In genomic region chr12:53219956-53220856, GRCh38 we compare ENCODE assay signal across 8 cellular contexts. TPM values are rescaled to one million over a fixed set of nuclear protein-coding genes. Genes with fewer than 3 reads are reported as not detected.
DNase-seq lines count a peak whose midpoint lies in the region; ATAC-seq and TF ChIP-seq lines count a peak whose summit lies in the region.

No MANE protein-coding gene starts in this region.

- H3K9ac ChIP-seq in neural progenitor cell: no peak overlapping the region

- no peak overlapping the region for H3K27ac Mint-ChIP-seq in neural progenitor cell

- H4K20me1 ChIP-seq in neural progenitor cell (ENCODE audit: low read depth): peaks cover 4% of the 10 kb centered on the region

- H3K4me3 ChIP-seq in A673 (ENCODE audit: low read depth, low read length, poor library complexity, severe bottlenecking): peak overlapping the region; percentile 64
- H3K4me3 ChIP-seq in Panc1 (ENCODE audit: low read depth in 2 of 2, low read length in 2 of 2): peak overlapping the region; percentile 68 to 79
- peak overlapping the region; percentile 75 for H3K4me3 ChIP-seq in fibroblast of villous mesenchyme (ENCODE audit: low read depth, low read length)
- peak overlapping the region; percentile 51 for H3K4me3 ChIP-seq in neural progenitor cell
- H3K4me3 ChIP-seq in testis: peak overlapping the region; percentile 54 to 59

- peaks cover 83% of the 10 kb centered on the region for H3F3A ChIP-seq in neural progenitor cell (ENCODE audit: low read depth)

- H3K9me3 Mint-ChIP-seq in neural progenitor cell: no peaks in the 10 kb centered on the region

- POLR2A ChIA-PET in A673 (lab: Charles Lee; ENCODE audit: low non-redundant PET): interaction anchor here (0.6 kb wide), 1 partner anchor 55 kb away, joined by 3 read pairs; no protein-coding TSS in a partner anchor
- POLR2A ChIA-PET in Panc1 (lab: Charles Lee): interaction anchor here (0.7 to 1.1 kb wide), 2 partner anchors 21 to 40 kb away, joined by 5 to 17 read pairs; partner anchors contain the start of genes CSAD and ZNF740

- 0 to 1% methylated on average over 34 to 57 of the region's 57 CpGs for WGBS in testis, 2 donors

- peak; percentile 88 for DNase-seq in A673 (ENCODE audit: low spot score)
- DNase-seq in Panc1 (ENCODE audit: low read depth, low spot score): peak; percentile 72
- peak; percentile 59 for DNase-seq in activated gamma-delta T cell (lab: John Stamatoyannopoulos, UW)
- peak; percentile 82 for DNase-seq in fibroblast of villous mesenchyme (ENCODE audit: low read depth)
- DNase-seq in neural progenitor cell (ENCODE audit: low spot score): peak; percentile 80
- peak; percentile 63 for DNase-seq in testis

- intact Hi-C loops in A673 (cut with micrococcal nuclease; ENCODE audit: unreplicated experiment): loop anchor here (5.0 kb wide), 1 partner anchor 47 kb away; the partner anchor contains the start of gene ESPL1
- intact Hi-C loops in Panc1 (cut with micrococcal nuclease; ENCODE audit: unreplicated experiment): loop anchor here (5.0 kb wide), 1 partner anchor 32 kb away; a partner anchor contains a TSS
- intact Hi-C loops in testis (cut with DNase I; ENCODE audit: low total_unique reads): loop anchor here (5.0 to 10.0 kb wide), 2 partner anchors 32 to 55 kb away; a partner anchor contains a TSS

- in situ Hi-C loops in Panc1 (cut with HindIII; ENCODE audit: low pct_unique_long_range_greater_than_20kb, low sequenced_read_pairs): no loop called here

- H3K4me1 ChIP-seq in A673 (ENCODE audit: insufficient read depth, low read length, poor library complexity, severe bottlenecking) (peaks cover 65% of the 10 kb centered on the region), Panc1 (ENCODE audit: control insufficient read depth, insufficient read depth, low read length) (peaks cover 65% of the 10 kb centered on the region), neural progenitor cell (peaks cover 68% of the 10 kb centered on the region), testis (peaks cover 22% of the 10 kb centered on the region)

- no peaks in the 10 kb centered on the region for H3K36me3 ChIP-seq in A673 (ENCODE audit: insufficient read depth, low read length, poor library complexity, severe bottlenecking)
- H3K36me3 ChIP-seq in Panc1 (ENCODE audit: control insufficient read depth, insufficient read depth, low read length): no peaks in the 10 kb centered on the region
- no peaks in the 10 kb centered on the region for H3K36me3 ChIP-seq in neural progenitor cell
- no peaks in the 10 kb centered on the region for H3K36me3 ChIP-seq in testis (ENCODE audit: low read depth, missing control alignments)

- H3K9me3 ChIP-seq in A673 (ENCODE audit: low read depth, low read length, poor library complexity, severe bottlenecking): no peaks in the 10 kb centered on the region
- no peaks in the 10 kb centered on the region for H3K9me3 ChIP-seq in Panc1 (ENCODE audit: control insufficient read depth, insufficient read depth, low read depth, low read length)
- H3K9me3 ChIP-seq in neural progenitor cell (ENCODE audit: low read depth): no peaks in the 10 kb centered on the region
- H3K9me3 ChIP-seq in testis: no peaks in the 10 kb centered on the region

- H3K27ac ChIP-seq in A673 (ENCODE audit: low read depth, low read length, poor library complexity, severe bottlenecking) (peak overlapping the region; percentile 75), Panc1 (ENCODE audit: low read length) (peak overlapping the region; percentile 84), neural progenitor cell (no peak overlapping the region), testis (peak overlapping the region; percentile 83 to 95)

- H3K4me3 Mint-ChIP-seq in neural progenitor cell: peak overlapping the region; percentile 91

- peak overlapping the region; percentile 3 for H2AFZ ChIP-seq in neural progenitor cell (replicated peaks)

- ATAC-seq in GM18873 (IDR thresholded peaks at IDR 0.05; ENCODE audit: low FRiP score, unreplicated experiment) (peak; percentile 30), HG03159 (IDR thresholded peaks at IDR 0.05; ENCODE audit: unreplicated experiment) (peak; percentile 36), Panc1 (peak; percentile 62)

- TF ChIP-seq POLR2A in testis (IDR thresholded peaks at IDR 0.05): no peak

- H3K36me3 Mint-ChIP-seq in neural progenitor cell: no peaks in the 10 kb centered on the region

- CTCF ChIA-PET in A673 (lab: Charles Lee) (interaction anchor here (1.1 kb wide), 2 partner anchors 8 to 101 kb away, joined by 4 to 6 read pairs; partner anchors contain the start of gene AAAS), Panc1 (lab: Charles Lee) (interaction anchor here (0.6 to 1.1 kb wide), 6 partner anchors 14 to 101 kb away, joined by 3 to 4 read pairs (median 3); partner anchors contain the start of gene AAAS)

- H3K27me3 ChIP-seq in A673 (replicated peaks; ENCODE audit: insufficient read depth, low read depth, low read length, poor library complexity) (no peaks in the 10 kb centered on the region), Panc1 (ENCODE audit: control insufficient read depth, insufficient read depth, low read length) (no peaks in the 10 kb centered on the region), neural progenitor cell (peaks cover 16% of the 10 kb centered on the region), testis (no peaks in the 10 kb centered on the region)

- no TSS peak for BruUV-seq in A673 (replicated peaks; lab: Mats Ljungman, UMichigan)
- no TSS peak for BruUV-seq in Panc1 (replicated peaks; lab: Mats Ljungman, UMichigan)

- H3K27me3 Mint-ChIP-seq in neural progenitor cell (ENCODE audit: insufficient read depth, low read depth): peaks cover 37% of the 10 kb centered on the region

- peaks cover 61% of the 10 kb centered on the region for H3K4me1 Mint-ChIP-seq in neural progenitor cell

- H3K79me2 ChIP-seq in neural progenitor cell (ENCODE audit: low read depth): peaks cover 41% of the 10 kb centered on the region

- no peak for TF ChIP-seq CTCF in A673 (conservative IDR thresholded peaks at IDR 0.05; ENCODE audit: low read depth, low read length)
- TF ChIP-seq CTCF in Panc1 (IDR thresholded peaks at IDR 0.05): no peak
- TF ChIP-seq CTCF in fibroblast of villous mesenchyme (IDR thresholded peaks at IDR 0.05; ENCODE audit: insufficient read depth, low read depth, low read length): no peak
- TF ChIP-seq CTCF in neural progenitor cell (IDR thresholded peaks at IDR 0.05): no peak
- no peak for TF ChIP-seq CTCF in testis (IDR thresholded peaks at IDR 0.05)

- peak overlapping the region; percentile 77 for H3K4me2 ChIP-seq in neural progenitor cell

RNA-seq across cellular contexts. Expression of gene RARG, which starts 11.8 kb away (rescaled TPM):
- 14.0 and 20.3 TPM in 2 replicates for total RNA-seq in A673 (2021)
- 41.2 TPM for total RNA-seq in Panc1 (2021; ENCODE audit: unreplicated experiment)
- 40.7 TPM for polyA plus RNA-seq in Panc1 (2012; ENCODE audit: insufficient read length)
- 28.0 and 29.4 TPM in 2 replicates for total RNA-seq in fibroblast of villous mesenchyme
- 17.0 and 30.9 TPM in 2 replicates for total RNA-seq in neural progenitor cell (ENCODE audit: low replicate concordance)
- 10 to 100 TPM; 12.1 to 12.5 TPM for total RNA-seq in testis
- polyA plus RNA-seq in testis (ENCODE audit: insufficient read depth, low read depth, low replicate concordance): 13.6 TPM

RNA-seq across cellular contexts. Expression of gene ITGB7, which starts 13.2 kb away (rescaled TPM):
- total RNA-seq in A673 (2021): 0.43 TPM in 1 of 2 replicates, not detected in the other
- total RNA-seq in Panc1 (2021; ENCODE audit: unreplicated experiment): 0.98 TPM
- not detected for polyA plus RNA-seq in Panc1 (2012; ENCODE audit: insufficient read length)
- total RNA-seq in fibroblast of villous mesenchyme: under 0.01 TPM in 1 of 2 replicates, not detected in the other
- total RNA-seq in neural progenitor cell (ENCODE audit: low replicate concordance): 0.43 TPM in 1 of 2 replicates, not detected in the other
- total RNA-seq in testis: 1 to 10 TPM in 1 of 2 donors, under 1 TPM in 1; 0.24 to 1.2 TPM
- 3.7 TPM for polyA plus RNA-seq in testis (ENCODE audit: insufficient read depth, low read depth, low replicate concordance)

RNA-seq across cellular contexts. Expression of gene CSAD, which starts 39.5 kb away (rescaled TPM):
- total RNA-seq in A673 (2021) (32.3 and 37.5 TPM in 2 replicates), Panc1 (2021; ENCODE audit: unreplicated experiment) (15.4 TPM), fibroblast of villous mesenchyme (5.5 and 7.8 TPM in 2 replicates), neural progenitor cell (ENCODE audit: low replicate concordance) (26.9 and 33.0 TPM in 2 replicates), testis (10 to 100 TPM; 73.9 to 93.7 TPM)
- polyA plus RNA-seq in Panc1 (2012; ENCODE audit: insufficient read length): 12.5 TPM
- 34.9 TPM for polyA plus RNA-seq in testis (ENCODE audit: insufficient read depth, low read depth, low replicate concordance)

RNA-seq across cellular contexts. Expression of gene ZNF740, which starts 39.7 kb away (rescaled TPM):
- 48.6 and 50.3 TPM in 2 replicates for total RNA-seq in A673 (2021)
- total RNA-seq in Panc1 (2021; ENCODE audit: unreplicated experiment): 46.8 TPM
- 29.9 TPM for polyA plus RNA-seq in Panc1 (2012; ENCODE audit: insufficient read length)
- 10.6 and 10.8 TPM in 2 replicates for total RNA-seq in fibroblast of villous mesenchyme
- total RNA-seq in neural progenitor cell (ENCODE audit: low replicate concordance): 38.4 and 40.4 TPM in 2 replicates
- 10 to 100 TPM; 19.8 to 27.2 TPM for total RNA-seq in testis
- 15.6 TPM for polyA plus RNA-seq in testis (ENCODE audit: insufficient read depth, low read depth, low replicate concordance)

RNA-seq across cellular contexts. Expression of gene ESPL1, which starts 47.9 kb away (rescaled TPM):
- total RNA-seq in A673 (2021): 99.1 and 105 TPM in 2 replicates
- 54.6 TPM for total RNA-seq in Panc1 (2021; ENCODE audit: unreplicated experiment)
- polyA plus RNA-seq in Panc1 (2012; ENCODE audit: insufficient read length): 13.7 TPM
- total RNA-seq in fibroblast of villous mesenchyme: 4.8 and 6.5 TPM in 2 replicates
- total RNA-seq in neural progenitor cell (ENCODE audit: low replicate concordance): 34.3 and 54.0 TPM in 2 replicates
- total RNA-seq in testis: 10 to 100 TPM; 16.5 to 24.5 TPM
- 30.5 TPM for polyA plus RNA-seq in testis (ENCODE audit: insufficient read depth, low read depth, low replicate concordance)
